Comparison of ENCODE assay signal across 9 cellular contexts in the genomic region with DNA sequence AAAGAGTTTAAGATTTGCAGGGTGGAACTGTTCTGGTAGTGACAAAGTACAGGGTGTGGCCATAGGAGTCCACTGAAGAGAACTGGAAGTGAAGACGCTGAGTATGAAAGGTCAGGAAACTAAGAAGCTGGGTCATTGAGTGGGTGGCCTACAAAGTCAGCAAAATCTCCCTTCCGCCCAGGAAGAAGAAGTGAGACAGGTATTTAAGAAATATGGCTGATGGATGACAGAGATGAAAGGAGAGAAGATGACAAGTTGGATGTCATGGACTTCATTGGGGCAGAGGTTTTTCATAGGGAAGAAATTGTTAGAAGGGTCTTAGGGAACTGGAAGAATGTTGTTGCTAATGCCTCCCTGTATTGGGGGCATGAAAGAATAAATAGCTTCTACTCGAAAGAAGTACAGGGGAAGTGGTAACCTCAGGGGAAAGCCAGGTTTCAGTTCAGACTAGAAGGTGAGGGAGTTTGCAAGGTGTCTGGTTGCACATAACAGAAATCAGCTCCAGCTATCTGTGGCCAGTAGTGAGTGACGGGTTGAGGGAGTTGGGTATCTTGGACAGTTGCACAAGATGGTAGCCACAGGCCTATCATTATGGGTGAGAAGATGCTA. TPM values are rescaled to one million over a fixed set of nuclear protein-coding genes. Genes with fewer than 3 reads are reported as not detected.
DNase-seq lines count a peak whose midpoint lies in the region; ATAC-seq, FAIRE-seq and TF ChIP-seq lines count a peak whose summit lies in the region.
"Had no signal": no experiment of that assay in that cellular context is flagged by ENCODE, and none has a peak within 500 bp of the region (broad histone marks: within the 10 kb centered on the region; RNA-seq: fewer than 3 reads in every experiment).

No MANE protein-coding gene starts in this region.

- ATAC-seq in GM19023 (IDR thresholded peaks at IDR 0.05; ENCODE audit: unreplicated experiment) = peak; percentile 84
- peak; percentile 85 for ATAC-seq in GM21786 (IDR thresholded peaks at IDR 0.05; ENCODE audit: unreplicated experiment)
- ATAC-seq in HG03457 (IDR thresholded peaks at IDR 0.05; ENCODE audit: unreplicated experiment) = peak; percentile 83
- peak; percentile 25 to 27 for ATAC-seq in naive thymus-derived CD8-positive, alpha-beta T cell
- no peak for ATAC-seq in HepG2

- 81% methylated on average over 4 of the region's 4 CpGs for WGBS in HepG2 (ENCODE audit: low lambda C conversion rate)

- no peaks in the 10 kb centered on the region for H3K36me3 ChIP-seq in HepG2 (replicated peaks in 1 of 2; ENCODE audit: control insufficient read depth in 1 of 2, insufficient read depth in 2 of 2, low read length in 2 of 2)

- TF ChIP-seq RAD21 in HepG2 (CRISPR knock-in tag; IDR thresholded peaks at IDR 0.05) = no peak

- TF ChIP-seq EP300 in HepG2 (IDR thresholded peaks at IDR 0.05; ENCODE audit: low read depth in 2 of 2, low read length in 2 of 2) = no peak
- no peak for TF ChIP-seq EP300 in HepG2 (CRISPR knock-in tag; IDR thresholded peaks at IDR 0.05; ENCODE audit: borderline replicate concordance)

- peaks cover 0 to 6% (median 0%) of the 10 kb centered on the region in 5 donors for H3K27me3 Mint-ChIP-seq in naive thymus-derived CD8-positive, alpha-beta T cell

- no peak overlapping the region for H2AFZ ChIP-seq in HepG2 (ENCODE audit: low read length)
- H2AFZ ChIP-seq: parathyroid adenoma had no signal

- CTCF ChIA-PET in HepG2 (lab: Yijun Ruan, JAX; ENCODE audit: low intra/inter-chr PET ratio, low total read pairs) = no interaction called here

- no peaks in the 10 kb centered on the region for H3K79me2 ChIP-seq in HepG2 (ENCODE audit: insufficient read depth, low read length)
- H3K79me2 ChIP-seq: parathyroid adenoma had no signal

- H3K4me3 ChIP-seq in HepG2 (replicated peaks in 1 of 3; ENCODE audit: insufficient read depth in 1 of 3, low read depth in 2 of 3, low read length in 3 of 3) = no peak overlapping the region

- TF ChIP-seq CTCF in HepG2 (CRISPR knock-in tag; IDR thresholded peaks at IDR 0.05) = no peak

- POLR2A ChIA-PET in naive thymus-derived CD8-positive, alpha-beta T cell (lab: Charles Lee) = no interaction called here
- POLR2A ChIA-PET in HepG2 (lab: Yijun Ruan, JAX) = interaction anchor here (2.7 kb wide), 1 partner anchor 13 kb away, joined by 7 read pairs; no protein-coding TSS in a partner anchor

- H3K27ac ChIP-seq in HepG2 (ENCODE audit: extremely low read length, insufficient read depth, low read length) = no peak overlapping the region
- H3K27ac ChIP-seq: parathyroid adenoma had no signal

- H3K9me3 Mint-ChIP-seq in naive thymus-derived CD8-positive, alpha-beta T cell = no peaks in the 10 kb centered on the region

- FAIRE-seq in HepG2 (lab: Jason Lieb, UNC) = no peak

- H3K27me3 ChIP-seq in HepG2 (ENCODE audit: control insufficient read depth in 1 of 2, insufficient read depth in 2 of 2, low read length in 2 of 2) = no peaks in the 10 kb centered on the region; a peak in 1 of 5 replicates

- H3K4me1 ChIP-seq in HepG2 (ENCODE audit: insufficient read depth, low read length) = peaks cover 57% of the 10 kb centered on the region
- H3K4me1 ChIP-seq: parathyroid adenoma had no signal

- in situ Hi-C loops in HepG2 (cut with HindIII; ENCODE audit: extremely low pct_ligation_motif_present, low pct_unique_long_range_greater_than_20kb) = no loop called here

- intact Hi-C loops in HepG2 (cut with micrococcal nuclease; ENCODE audit: unreplicated experiment) = no loop called here

- peaks cover 6 to 11% (median 8%) of the 10 kb centered on the region in 4 donors for H3K4me1 Mint-ChIP-seq in naive thymus-derived CD8-positive, alpha-beta T cell

- peak overlapping the region in 2 of 10 donors; percentile 2 to 10 for H3K27ac Mint-ChIP-seq in naive thymus-derived CD8-positive, alpha-beta T cell

- H3K4me3 Mint-ChIP-seq in naive thymus-derived CD8-positive, alpha-beta T cell = no peak overlapping the region

- no peaks in the 10 kb centered on the region for H3K9me3 ChIP-seq in HepG2 (ENCODE audit: low read length)

- no peaks in the 10 kb centered on the region for H4K20me1 ChIP-seq in HepG2 (ENCODE audit: insufficient read depth, low read length)

- BruUV-seq in HepG2 (replicated peaks; lab: Mats Ljungman, UMichigan) = no TSS peak

- TF ChIP-seq POLR2A in HepG2 (IDR thresholded peaks at IDR 0.05; ENCODE audit: insufficient read depth in 1 of 2, low read depth in 2 of 2, low read length in 2 of 2) = no peak

- no peak overlapping the region for H3K4me2 ChIP-seq in HepG2 (ENCODE audit: low read depth, low read length)

- H3K36me3 Mint-ChIP-seq in naive thymus-derived CD8-positive, alpha-beta T cell = no peaks in the 10 kb centered on the region

- H3K9ac ChIP-seq in HepG2 (ENCODE audit: insufficient read depth, low read depth, low read length) = no peak overlapping the region
- H3K9ac ChIP-seq: parathyroid adenoma had no signal

- DNase-seq in naive thymus-derived CD8-positive, alpha-beta T cell = no peak
- DNase-seq in occipital lobe (lab: John Stamatoyannopoulos, UW) = no peak
- no peak for DNase-seq in hypothalamus (lab: John Stamatoyannopoulos, UW)
- no peak for DNase-seq in HepG2 (ENCODE audit: low spot score)
- DNase-seq in GDM1 (lab: John Stamatoyannopoulos, UW) = no peak

TF ChIP-seq in HepG2, 621 proteins besides CTCF, POLR2A, EP300 and RAD21 (continues in another document):
- TF ChIP-seq, protein P1, sequence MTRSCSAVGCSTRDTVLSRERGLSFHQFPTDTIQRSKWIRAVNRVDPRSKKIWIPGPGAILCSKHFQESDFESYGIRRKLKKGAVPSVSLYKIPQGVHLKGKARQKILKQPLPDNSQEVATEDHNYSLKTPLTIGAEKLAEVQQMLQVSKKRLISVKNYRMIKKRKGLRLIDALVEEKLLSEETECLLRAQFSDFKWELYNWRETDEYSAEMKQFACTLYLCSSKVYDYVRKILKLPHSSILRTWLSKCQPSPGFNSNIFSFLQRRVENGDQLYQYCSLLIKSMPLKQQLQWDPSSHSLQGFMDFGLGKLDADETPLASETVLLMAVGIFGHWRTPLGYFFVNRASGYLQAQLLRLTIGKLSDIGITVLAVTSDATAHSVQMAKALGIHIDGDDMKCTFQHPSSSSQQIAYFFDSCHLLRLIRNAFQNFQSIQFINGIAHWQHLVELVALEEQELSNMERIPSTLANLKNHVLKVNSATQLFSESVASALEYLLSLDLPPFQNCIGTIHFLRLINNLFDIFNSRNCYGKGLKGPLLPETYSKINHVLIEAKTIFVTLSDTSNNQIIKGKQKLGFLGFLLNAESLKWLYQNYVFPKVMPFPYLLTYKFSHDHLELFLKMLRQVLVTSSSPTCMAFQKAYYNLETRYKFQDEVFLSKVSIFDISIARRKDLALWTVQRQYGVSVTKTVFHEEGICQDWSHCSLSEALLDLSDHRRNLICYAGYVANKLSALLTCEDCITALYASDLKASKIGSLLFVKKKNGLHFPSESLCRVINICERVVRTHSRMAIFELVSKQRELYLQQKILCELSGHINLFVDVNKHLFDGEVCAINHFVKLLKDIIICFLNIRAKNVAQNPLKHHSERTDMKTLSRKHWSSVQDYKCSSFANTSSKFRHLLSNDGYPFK (CRISPR knock-in tag; IDR thresholded peaks at IDR 0.05; ENCODE audit: borderline replicate concordance) = no peak
- TF ChIP-seq GABPA (IDR thresholded peaks at IDR 0.05; ENCODE audit: low read depth, low read length) (no peak), GABPA (CRISPR knock-in tag; IDR thresholded peaks at IDR 0.05; ENCODE audit: low read depth) (no peak), NR1H2 (CRISPR knock-in tag; IDR thresholded peaks at IDR 0.05; ENCODE audit: borderline replicate concordance, low read depth) (no peak), POGZ (CRISPR knock-in tag; IDR thresholded peaks at IDR 0.05) (no peak)

RNA-seq across cellular contexts. Expression of a gene that starts 33.6 kb away (rescaled TPM):
- 10 to 100 TPM; 70.1 to 82.4 TPM for total RNA-seq in naive thymus-derived CD8-positive, alpha-beta T cell
- polyA plus RNA-seq in naive thymus-derived CD8-positive, alpha-beta T cell = 1 to 10 TPM; 2.1 to 3.7 (median 3.1) TPM
- total RNA-seq in occipital lobe (150 TPM), HepG2 (2016; rRNA removed; fragmentation: Illumina TruSeq; extraction: Trizol) (69.1 and 70.9 TPM in 2 replicates)
- 28.7 and 34.2 TPM in 2 replicates for total RNA-seq in HepG2 (2016; cell fraction: cytosol; rRNA removed; fragmentation: Illumina TruSeq; extraction: Trizol; ENCODE audit: low read depth)
- total RNA-seq in HepG2 (2016; cell fraction: insoluble cytoplasmic fraction; rRNA removed; fragmentation: Illumina TruSeq; extraction: Trizol) = 60.8 and 66.7 TPM in 2 replicates
- 34.4 and 35.2 TPM in 2 replicates for total RNA-seq in HepG2 (2016; cell fraction: membrane; rRNA removed; fragmentation: Illumina TruSeq; extraction: Trizol)
- total RNA-seq in HepG2 (2016; cell fraction: nucleus; rRNA removed; fragmentation: Illumina TruSeq; extraction: Trizol) = 74.9 and 87.2 TPM in 2 replicates
- 25.2 and 27.4 TPM in 2 replicates for polyA plus RNA-seq in HepG2 (2011; rRNA removed)
- 9.5 and 15.5 TPM in 2 replicates for polyA plus RNA-seq in HepG2 (2011; cell fraction: cytosol; rRNA removed)
- polyA plus RNA-seq in HepG2 (2011; cell fraction: nucleus; rRNA removed) = 22.1 and 24.5 TPM in 2 replicates
- polyA plus RNA-seq in HepG2 (2012) = 18.1 and 18.8 TPM in 2 replicates
- 1.1 and 1.2 TPM in 2 replicates for polyA plus RNA-seq in HepG2 (2016; cell fraction: cytosol; fragmentation: Illumina TruSeq; extraction: Trizol; ENCODE audit: low read depth)
- 22.4 and 23.2 TPM in 2 replicates for polyA plus RNA-seq in HepG2 (2016; cell fraction: insoluble cytoplasmic fraction; fragmentation: Illumina TruSeq; extraction: Trizol; ENCODE audit: low read depth)
- polyA plus RNA-seq in HepG2 (2016; cell fraction: membrane; fragmentation: Illumina TruSeq; extraction: Trizol; ENCODE audit: low read depth) = 3.0 and 3.5 TPM in 2 replicates
- polyA plus RNA-seq in HepG2 (2016; cell fraction: nucleus; fragmentation: Illumina TruSeq; extraction: Trizol; ENCODE audit: insufficient read depth, low read depth) = 29.6 and 33.8 TPM in 2 replicates
- 248 and 289 TPM in 2 replicates for polyA minus RNA-seq in HepG2 (2011; rRNA and poly(A)+ RNA removed; ENCODE audit: low replicate concordance)
- 47.7 and 70.8 TPM in 2 replicates for polyA minus RNA-seq in HepG2 (2011; cell fraction: cytosol; rRNA and poly(A)+ RNA removed)
- polyA minus RNA-seq in HepG2 (2011; cell fraction: nucleus; rRNA and poly(A)+ RNA removed) = 160 and 215 TPM in 2 replicates
